In genomic region chr3:106629215-106629832, GRCh38 we compare ENCODE assay signal across 12 cellular contexts.
A peak's percentile ranks its signal among the peaks of the same experiment; 100 is the strongest.
DNase-seq lines count a peak whose midpoint lies in the region; ATAC-seq, FAIRE-seq and TF ChIP-seq lines count a peak whose summit lies in the region.
"Had no signal": no experiment of that assay in that cellular context is flagged by ENCODE, and none has a peak within 500 bp of the region (broad histone marks: within the 10 kb centered on the region; RNA-seq: fewer than 3 reads in every experiment).

No MANE protein-coding gene starts in this region.

- TF ChIP-seq CTCF in astrocyte (IDR thresholded peaks at IDR 0.05; ENCODE audit: insufficient read depth, low read depth, low read length) = no peak
- no peak for TF ChIP-seq CTCF in gastrocnemius medialis (IDR thresholded peaks at IDR 0.05 in 4 of 5, conservative IDR thresholded peaks at IDR 0.05 in 1 of 5)

- no peaks in the 10 kb centered on the region for H3K79me2 ChIP-seq in astrocyte (ENCODE audit: insufficient read depth, low read length)

- H3K36me3 Mint-ChIP-seq in astrocyte (ENCODE audit: low read depth, unreplicated experiment) = no peaks in the 10 kb centered on the region

- ATAC-seq in GM18517 (IDR thresholded peaks at IDR 0.05; ENCODE audit: unreplicated experiment) (peak; percentile 95), GM21528 (IDR thresholded peaks at IDR 0.05; ENCODE audit: low FRiP score, unreplicated experiment) (peak; percentile 88), HG03196 (IDR thresholded peaks at IDR 0.05; ENCODE audit: unreplicated experiment) (peak; percentile 87), gastrocnemius medialis (no peak)
- ATAC-seq: activated T-helper 17 cell treated with anti-CD3 and anti-CD28 coated beads, Interleukin-2, amount 50 U/mL, for 72 hours had no signal

- H3K36me3 ChIP-seq in astrocyte (ENCODE audit: insufficient read depth, low read length) = no peaks in the 10 kb centered on the region
- no peaks in the 10 kb centered on the region for H3K36me3 ChIP-seq in gastrocnemius medialis
- H3K36me3 ChIP-seq: thoracic aorta had no signal

- H3K9me3 ChIP-seq in astrocyte (ENCODE audit: insufficient read depth, low read depth, low read length) (no peaks in the 10 kb centered on the region), gastrocnemius medialis (no peaks in the 10 kb centered on the region)

- intact Hi-C loops in gastrocnemius medialis (cut with DNase I; ENCODE audit: low total_unique reads) = no loop called here

- H3K27ac Mint-ChIP-seq in astrocyte (ENCODE audit: unreplicated experiment) = peak overlapping the region; percentile 60
- H3K27ac Mint-ChIP-seq: activated T-helper 17 cell treated with anti-CD3 and anti-CD28 coated beads, Interleukin-2, amount 50 U/mL, for 72 hours; T-helper 1 cell treated with Interleukin-12 subunit alpha and Interleukin-12 subunit beta and Interleukin-4 antibody, amounts not matched to agents 30 μg/mL and 1 μg/mL, for 36 hours had no signal

- no peak overlapping the region for H3K4me2 ChIP-seq in astrocyte (ENCODE audit: low read length)

- FAIRE-seq in astrocyte (lab: Jason Lieb, UNC) (no peak), urothelium cell line (lab: Jason Lieb, UNC) (no peak)

- no peaks in the 10 kb centered on the region for H3K27me3 Mint-ChIP-seq in astrocyte (ENCODE audit: low read depth, unreplicated experiment)
- H3K27me3 Mint-ChIP-seq: activated T-helper 17 cell treated with anti-CD3 and anti-CD28 coated beads, Interleukin-2, amount 50 U/mL, for 72 hours had no signal

- in situ Hi-C loops in gastrocnemius medialis (cut with MboI; ENCODE audit: low sequenced_read_pairs in 4 of 4) = no loop called here

- no peaks in the 10 kb centered on the region for H4K20me1 ChIP-seq in astrocyte (ENCODE audit: insufficient read depth, low read length)

- H3K4me1 Mint-ChIP-seq in astrocyte (ENCODE audit: low read depth, unreplicated experiment) = peaks cover 21% of the 10 kb centered on the region
- H3K4me1 Mint-ChIP-seq: activated T-helper 17 cell treated with anti-CD3 and anti-CD28 coated beads, Interleukin-2, amount 50 U/mL, for 72 hours had no signal

- H3K27me3 ChIP-seq in astrocyte (ENCODE audit: insufficient read depth, low read length) (no peaks in the 10 kb centered on the region), gastrocnemius medialis (no peaks in the 10 kb centered on the region)

- H3K4me3 ChIP-seq in astrocyte (ENCODE audit: insufficient read depth, low read depth, low read length) (no peak overlapping the region), gastrocnemius medialis (no peak overlapping the region)
- H3K4me3 ChIP-seq: thoracic aorta had no signal

- no peaks in the 10 kb centered on the region for H3K4me1 ChIP-seq in astrocyte (ENCODE audit: insufficient read depth, low read length)
- no peaks in the 10 kb centered on the region for H3K4me1 ChIP-seq in gastrocnemius medialis

- H2AFZ ChIP-seq in astrocyte (ENCODE audit: low read depth, low read length) = no peak overlapping the region

- H3K4me3 Mint-ChIP-seq in astrocyte (ENCODE audit: unreplicated experiment) = no peak overlapping the region
- H3K4me3 Mint-ChIP-seq: activated T-helper 17 cell treated with anti-CD3 and anti-CD28 coated beads, Interleukin-2, amount 50 U/mL, for 72 hours; T-helper 1 cell treated with Interleukin-12 subunit alpha and Interleukin-12 subunit beta and Interleukin-4 antibody, amounts not matched to agents 30 μg/mL and 1 μg/mL, for 36 hours had no signal

- DNase-seq in astrocyte (ENCODE audit: low read depth) = no peak
- no peak for DNase-seq in substantia nigra (lab: John Stamatoyannopoulos, UW)
- DNase-seq in urothelium cell line (ENCODE audit: low spot score) = no peak
- no peak for DNase-seq in NCI-H226
- DNase-seq in gastrocnemius medialis = no peak
- DNase-seq: NCI-H1694 treated with DMSO at 0.1 percent for 48 hours had no signal

- no peak for TF ChIP-seq POLR2A in gastrocnemius medialis (IDR thresholded peaks at IDR 0.05)

- H3K9me3 Mint-ChIP-seq in astrocyte (ENCODE audit: unreplicated experiment) = no peaks in the 10 kb centered on the region

- no peak overlapping the region for H3K27ac ChIP-seq in astrocyte (ENCODE audit: low read depth, low read length)
- no peak overlapping the region for H3K27ac ChIP-seq in substantia nigra (ENCODE audit: low read depth, low read length, poor library complexity, severe bottlenecking)
- H3K27ac ChIP-seq in gastrocnemius medialis = no peak overlapping the region
- H3K27ac ChIP-seq: thoracic aorta had no signal

- H3K9ac ChIP-seq in astrocyte (ENCODE audit: low read length) = no peak overlapping the region

Comparison
In these comparisons a context has a peak if more than half of its experiments do, and no peak if none do; other contexts are left out.
1. ATAC-seq: peak in GM18517 (single experiment), GM21528 (single experiment) and HG03196 (single experiment); none in gastrocnemius medialis (0 of 2).